1 cellular context compared by ENCODE assay signal in genomic region chr3:130857336-130858026, GRCh38.
TF ChIP-seq lines count a peak whose summit lies in the region.

No MANE protein-coding gene starts in this region.

TF ChIP-seq in GM12878, 131 proteins besides CTCF, POLR2A, EP300 and RAD21 (continued from another document):
- TF ChIP-seq BHLHE40 (IDR thresholded peaks at IDR 0.05; ENCODE audit: borderline replicate concordance in 1 of 2, low read depth in 2 of 2, low read length in 1 of 2): peak; percentile 60 to 66; a peak in 3 of 4 replicates
- TF ChIP-seq POU2F2 (IDR thresholded peaks at IDR 0.05; ENCODE audit: borderline replicate concordance, low read depth, low read length): peak; percentile 77; the same call in 1 of the 3 replicates
- TF ChIP-seq, protein P1, sequence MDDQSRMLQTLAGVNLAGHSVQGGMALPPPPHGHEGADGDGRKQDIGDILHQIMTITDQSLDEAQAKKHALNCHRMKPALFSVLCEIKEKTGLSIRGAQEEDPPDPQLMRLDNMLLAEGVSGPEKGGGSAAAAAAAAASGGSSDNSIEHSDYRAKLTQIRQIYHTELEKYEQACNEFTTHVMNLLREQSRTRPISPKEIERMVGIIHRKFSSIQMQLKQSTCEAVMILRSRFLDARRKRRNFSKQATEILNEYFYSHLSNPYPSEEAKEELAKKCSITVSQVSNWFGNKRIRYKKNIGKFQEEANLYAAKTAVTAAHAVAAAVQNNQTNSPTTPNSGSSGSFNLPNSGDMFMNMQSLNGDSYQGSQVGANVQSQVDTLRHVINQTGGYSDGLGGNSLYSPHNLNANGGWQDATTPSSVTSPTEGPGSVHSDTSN (IDR thresholded peaks at IDR 0.05; ENCODE audit: insufficient replicate concordance, low read depth, low read length): no peak
- TF ChIP-seq IKZF2 (IDR thresholded peaks at IDR 0.05): peak; percentile 73
- no peak; the same call in 1 of the 2 replicates for TF ChIP-seq POLR2AphosphoS5 (IDR thresholded peaks at IDR 0.05; ENCODE audit: low read length)
- no peak for TF ChIP-seq CREB1 (IDR thresholded peaks at IDR 0.05; ENCODE audit: low read depth)
- TF ChIP-seq RAD51 (IDR thresholded peaks at IDR 0.05): no peak
- TF ChIP-seq TCF3 (IDR thresholded peaks at IDR 0.05; ENCODE audit: borderline replicate concordance, insufficient read depth, low read depth, low read length): no peak
- TF ChIP-seq GATAD2B (conservative IDR thresholded peaks at IDR 0.05; ENCODE audit: low read depth): no peak
- TF ChIP-seq ZNF622 (IDR thresholded peaks at IDR 0.05): no peak
- TF ChIP-seq, protein P2, sequence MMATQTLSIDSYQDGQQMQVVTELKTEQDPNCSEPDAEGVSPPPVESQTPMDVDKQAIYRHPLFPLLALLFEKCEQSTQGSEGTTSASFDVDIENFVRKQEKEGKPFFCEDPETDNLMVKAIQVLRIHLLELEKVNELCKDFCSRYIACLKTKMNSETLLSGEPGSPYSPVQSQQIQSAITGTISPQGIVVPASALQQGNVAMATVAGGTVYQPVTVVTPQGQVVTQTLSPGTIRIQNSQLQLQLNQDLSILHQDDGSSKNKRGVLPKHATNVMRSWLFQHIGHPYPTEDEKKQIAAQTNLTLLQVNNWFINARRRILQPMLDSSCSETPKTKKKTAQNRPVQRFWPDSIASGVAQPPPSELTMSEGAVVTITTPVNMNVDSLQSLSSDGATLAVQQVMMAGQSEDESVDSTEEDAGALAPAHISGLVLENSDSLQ (IDR thresholded peaks at IDR 0.05): no peak
- peak; percentile 71 for TF ChIP-seq IKZF1 (conservative IDR thresholded peaks at IDR 0.05)
- TF ChIP-seq IRF3 (IDR thresholded peaks at IDR 0.05): no peak
- no peak for TF ChIP-seq ESRRA (IDR thresholded peaks at IDR 0.05; ENCODE audit: low read length)
- no peak for TF ChIP-seq TCF7 (IDR thresholded peaks at IDR 0.05; ENCODE audit: borderline replicate concordance)
- no peak for TF ChIP-seq LARP7 (IDR thresholded peaks at IDR 0.05)
- TF ChIP-seq, protein P3, sequence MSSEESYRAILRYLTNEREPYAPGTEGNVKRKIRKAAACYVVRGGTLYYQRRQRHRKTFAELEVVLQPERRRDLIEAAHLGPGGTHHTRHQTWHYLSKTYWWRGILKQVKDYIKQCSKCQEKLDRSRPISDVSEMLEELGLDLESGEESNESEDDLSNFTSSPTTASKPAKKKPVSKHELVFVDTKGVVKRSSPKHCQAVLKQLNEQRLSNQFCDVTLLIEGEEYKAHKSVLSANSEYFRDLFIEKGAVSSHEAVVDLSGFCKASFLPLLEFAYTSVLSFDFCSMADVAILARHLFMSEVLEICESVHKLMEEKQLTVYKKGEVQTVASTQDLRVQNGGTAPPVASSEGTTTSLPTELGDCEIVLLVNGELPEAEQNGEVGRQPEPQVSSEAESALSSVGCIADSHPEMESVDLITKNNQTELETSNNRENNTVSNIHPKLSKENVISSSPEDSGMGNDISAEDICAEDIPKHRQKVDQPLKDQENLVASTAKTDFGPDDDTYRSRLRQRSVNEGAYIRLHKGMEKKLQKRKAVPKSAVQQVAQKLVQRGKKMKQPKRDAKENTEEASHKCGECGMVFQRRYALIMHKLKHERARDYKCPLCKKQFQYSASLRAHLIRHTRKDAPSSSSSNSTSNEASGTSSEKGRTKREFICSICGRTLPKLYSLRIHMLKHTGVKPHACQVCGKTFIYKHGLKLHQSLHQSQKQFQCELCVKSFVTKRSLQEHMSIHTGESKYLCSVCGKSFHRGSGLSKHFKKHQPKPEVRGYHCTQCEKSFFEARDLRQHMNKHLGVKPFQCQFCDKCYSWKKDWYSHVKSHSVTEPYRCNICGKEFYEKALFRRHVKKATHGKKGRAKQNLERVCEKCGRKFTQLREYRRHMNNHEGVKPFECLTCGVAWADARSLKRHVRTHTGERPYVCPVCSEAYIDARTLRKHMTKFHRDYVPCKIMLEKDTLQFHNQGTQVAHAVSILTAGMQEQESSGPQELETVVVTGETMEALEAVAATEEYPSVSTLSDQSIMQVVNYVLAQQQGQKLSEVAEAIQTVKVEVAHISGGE (CRISPR knock-in tag; IDR thresholded peaks at IDR 0.05): no peak
- no peak for TF ChIP-seq NFXL1 (IDR thresholded peaks at IDR 0.05; ENCODE audit: borderline replicate concordance)
